Comparison of ENCODE assay signal across 12 cellular contexts in genomic region chr12:49000346-49000745, GRCh38. TPM values are rescaled to one million over a fixed set of nuclear protein-coding genes. Genes with fewer than 3 reads are reported as not detected.
DNase-seq lines count a peak whose midpoint lies in the region; ATAC-seq, FAIRE-seq and TF ChIP-seq lines count a peak whose summit lies in the region.
"Had no signal": no experiment of that assay in that cellular context is flagged by ENCODE, and none has a peak within 500 bp of the region (broad histone marks: within the 10 kb centered on the region; RNA-seq: fewer than 3 reads in every experiment).

No MANE protein-coding gene starts in this region.

- no peak for FAIRE-seq in H54 (lab: Jason Lieb, UNC)

- peaks cover 33% of the 10 kb centered on the region for H3K27me3 ChIP-seq in cardiac muscle cell
- H3K27me3 ChIP-seq in NT2/D1 (ENCODE audit: insufficient read depth, insufficient read length): peaks cover 56% of the 10 kb centered on the region
- H3K27me3 ChIP-seq in hepatocyte: peaks cover 39% of the 10 kb centered on the region

- H3K9me2 ChIP-seq in hepatocyte (replicated peaks; ENCODE audit: insufficient read depth): no peaks in the 10 kb centered on the region

- H3K36me3 ChIP-seq in cardiac muscle cell: peaks cover 7% of the 10 kb centered on the region
- peaks cover 43% of the 10 kb centered on the region for H3K36me3 ChIP-seq in NT2/D1 (ENCODE audit: insufficient read depth, insufficient read length, low read length)
- H3K36me3 ChIP-seq in hepatocyte (replicated peaks; ENCODE audit: insufficient read depth, low read depth): no peaks in the 10 kb centered on the region

- TF ChIP-seq CTCF in cardiac muscle cell (IDR thresholded peaks at IDR 0.05; ENCODE audit: low read depth, low read length) (no peak), hepatocyte (IDR thresholded peaks at IDR 0.05; ENCODE audit: poor library complexity) (no peak)

- H3K27ac Mint-ChIP-seq in stimulated activated effector memory CD8-positive, alpha-beta T cell treated with anti-CD3 and anti-CD28 coated beads, Interleukin-12 subunit alpha, Interleukin-12 subunit beta, amount 100 ng/mL, for 72 hours: no peak overlapping the region
- H3K27ac Mint-ChIP-seq: activated CD4-positive, alpha-beta memory T cell treated with anti-CD3 and anti-CD28 coated beads, Interleukin-2, amount 10 ng/mL, durations not matched to agents 7 days and 5 days had no signal

- DNase-seq in cardiac muscle cell (ENCODE audit: low read depth in 1 of 2, low spot score in 1 of 2) (no peak), Right ventricle myocardium inferior (ENCODE audit: missing footprints) (no peak), NT2/D1 (ENCODE audit: low read depth, low spot score) (no peak), hepatocyte (ENCODE audit: low spot score) (no peak), substantia nigra (lab: John Stamatoyannopoulos, UW) (no peak), H54 (ENCODE audit: insufficient read length, low spot score) (no peak)
- no peak for DNase-seq in stimulated activated effector memory CD8-positive, alpha-beta T cell treated with anti-CD3 and anti-CD28 coated beads, Interleukin-12 subunit alpha, Interleukin-12 subunit beta, amount 100 ng/mL, for 72 hours (ENCODE audit: low spot score in 2 of 2)
- DNase-seq: activated CD4-positive, alpha-beta memory T cell treated with anti-CD3 and anti-CD28 coated beads, Interleukin-2, amount 10 ng/mL, durations not matched to agents 7 days and 5 days; T-helper 9 cell had no signal

- peaks cover 61% of the 10 kb centered on the region for H3K36me3 Mint-ChIP-seq in stimulated activated effector memory CD8-positive, alpha-beta T cell treated with anti-CD3 and anti-CD28 coated beads, Interleukin-12 subunit alpha, Interleukin-12 subunit beta, amount 100 ng/mL, for 72 hours

- H3K4me1 ChIP-seq in cardiac muscle cell (ENCODE audit: low read depth) (peaks cover 13% of the 10 kb centered on the region), NT2/D1 (ENCODE audit: insufficient read depth, insufficient read length) (peaks cover 12% of the 10 kb centered on the region), hepatocyte (ENCODE audit: insufficient read depth) (peaks cover 19% of the 10 kb centered on the region)

- peak overlapping the region; percentile 45 for H3K27ac ChIP-seq in cardiac muscle cell
- H3K27ac ChIP-seq in hepatocyte: no peak overlapping the region
- no peak overlapping the region for H3K27ac ChIP-seq in substantia nigra (ENCODE audit: low read depth, low read length, poor library complexity, severe bottlenecking)
- H3K27ac ChIP-seq: parathyroid adenoma had no signal

- H3K9me3 ChIP-seq in cardiac muscle cell (ENCODE audit: low read depth) (no peaks in the 10 kb centered on the region), NT2/D1 (ENCODE audit: insufficient read depth, low read length) (no peaks in the 10 kb centered on the region), hepatocyte (ENCODE audit: low read depth) (no peaks in the 10 kb centered on the region)

- H3K4me1 Mint-ChIP-seq in stimulated activated effector memory CD8-positive, alpha-beta T cell treated with anti-CD3 and anti-CD28 coated beads, Interleukin-12 subunit alpha, Interleukin-12 subunit beta, amount 100 ng/mL, for 72 hours: peaks cover 49% of the 10 kb centered on the region

- H3K4me3 ChIP-seq in cardiac muscle cell: peak overlapping the region; percentile 27
- no peak overlapping the region for H3K4me3 ChIP-seq in NT2/D1 (ENCODE audit: insufficient read length, low read depth)
- no peak overlapping the region for H3K4me3 ChIP-seq in hepatocyte

- H2AFZ ChIP-seq in hepatocyte: no peak overlapping the region
- H2AFZ ChIP-seq: parathyroid adenoma had no signal

- no peaks in the 10 kb centered on the region for H3K79me2 ChIP-seq in hepatocyte
- H3K79me2 ChIP-seq: parathyroid adenoma had no signal

- H3K9ac ChIP-seq in NT2/D1 (ENCODE audit: insufficient read length, low read depth): peak overlapping the region; percentile 68
- H3K9ac ChIP-seq: parathyroid adenoma had no signal

- intact Hi-C loops in Right ventricle myocardium inferior (cut with DNase I): no loop called here

- peak overlapping the region; percentile 98 for H3K4me2 ChIP-seq in hepatocyte

- TF ChIP-seq POLR2A in H54 (IDR thresholded peaks at IDR 0.05; ENCODE audit: low read depth, low read length): no peak

- no peaks in the 10 kb centered on the region for H3K9me3 Mint-ChIP-seq in stimulated activated effector memory CD8-positive, alpha-beta T cell treated with anti-CD3 and anti-CD28 coated beads, Interleukin-12 subunit alpha, Interleukin-12 subunit beta, amount 100 ng/mL, for 72 hours
- H3K9me3 Mint-ChIP-seq: activated CD4-positive, alpha-beta memory T cell treated with anti-CD3 and anti-CD28 coated beads, Interleukin-2, amount 10 ng/mL, durations not matched to agents 7 days and 5 days had no signal

- H3K4me3 Mint-ChIP-seq in stimulated activated effector memory CD8-positive, alpha-beta T cell treated with anti-CD3 and anti-CD28 coated beads, Interleukin-12 subunit alpha, Interleukin-12 subunit beta, amount 100 ng/mL, for 72 hours: peak overlapping the region; percentile 75

- WGBS in hepatocyte (ENCODE audit: low lambda C conversion rate, missing lambda C conversion rate): 86% methylated on average over 2 of the region's 2 CpGs

- no peaks in the 10 kb centered on the region for H4K20me1 ChIP-seq in hepatocyte (ENCODE audit: insufficient read depth, poor library complexity, severe bottlenecking)

- no peak for ATAC-seq in Right ventricle myocardium inferior
- no peak for ATAC-seq in stimulated activated effector memory CD8-positive, alpha-beta T cell treated with anti-CD3 and anti-CD28 coated beads, Interleukin-12 subunit alpha, Interleukin-12 subunit beta, amount 100 ng/mL, for 72 hours
- ATAC-seq in GM21360 (IDR thresholded peaks at IDR 0.05; ENCODE audit: unreplicated experiment): no peak

RNA-seq across cellular contexts. Expression of gene DDN, which starts 1.2 kb away (rescaled TPM):
- 4.4 and 5.4 TPM in 2 replicates for total RNA-seq in cardiac muscle cell
- polyA plus RNA-seq in cardiac muscle cell: 2.1 and 3.0 TPM in 2 replicates
- 0.49 TPM for total RNA-seq in Right ventricle myocardium inferior
- total RNA-seq in hepatocyte: 0.10 and 0.20 TPM in 2 replicates
- not detected in 2 replicates for polyA plus RNA-seq in hepatocyte
- total RNA-seq: lung microvascular endothelial cell had no signal

RNA-seq across cellular contexts. Expression of gene PRKAG1, which starts 18.2 kb away (rescaled TPM):
- 40.8 and 41.0 TPM in 2 replicates for total RNA-seq in cardiac muscle cell
- 48.1 and 54.5 TPM in 2 replicates for polyA plus RNA-seq in cardiac muscle cell
- 93.8 TPM for total RNA-seq in Right ventricle myocardium inferior
- total RNA-seq in hepatocyte: 61.5 and 69.8 TPM in 2 replicates
- polyA plus RNA-seq in hepatocyte: 39.9 and 46.0 TPM in 2 replicates

RNA-seq across cellular contexts. Expression of gene WNT1, which starts 22.2 kb away (rescaled TPM):
- not detected in 2 replicates for total RNA-seq in cardiac muscle cell
- not detected in 2 replicates for polyA plus RNA-seq in cardiac muscle cell
- total RNA-seq in Right ventricle myocardium inferior: not detected
- not detected in 2 replicates for total RNA-seq in hepatocyte
- not detected in 2 replicates for polyA plus RNA-seq in hepatocyte
- total RNA-seq: lung microvascular endothelial cell had no signal

RNA-seq across cellular contexts. Expression of gene WNT10B, which starts 28.8 kb away (rescaled TPM):
- total RNA-seq in cardiac muscle cell (0.36 and 0.53 TPM in 2 replicates), Right ventricle myocardium inferior (0.43 TPM), hepatocyte (0.30 TPM in 1 of 2 replicates, not detected in the other)
- polyA plus RNA-seq in cardiac muscle cell (0.45 TPM in 1 of 2 replicates, not detected in the other), hepatocyte (0.77 and 1.1 TPM in 2 replicates)

RNA-seq across cellular contexts. Expression of gene ARF3, which starts 43.1 kb away (rescaled TPM):
- total RNA-seq in cardiac muscle cell: 106 and 115 TPM in 2 replicates
- polyA plus RNA-seq in cardiac muscle cell: 102 and 120 TPM in 2 replicates
- total RNA-seq in Right ventricle myocardium inferior: 49.6 TPM
- total RNA-seq in hepatocyte: 67.7 and 71.3 TPM in 2 replicates
- polyA plus RNA-seq in hepatocyte: 57.6 and 61.6 TPM in 2 replicates
